ENCODE assay signal across 2 cellular contexts in the genomic region with DNA sequence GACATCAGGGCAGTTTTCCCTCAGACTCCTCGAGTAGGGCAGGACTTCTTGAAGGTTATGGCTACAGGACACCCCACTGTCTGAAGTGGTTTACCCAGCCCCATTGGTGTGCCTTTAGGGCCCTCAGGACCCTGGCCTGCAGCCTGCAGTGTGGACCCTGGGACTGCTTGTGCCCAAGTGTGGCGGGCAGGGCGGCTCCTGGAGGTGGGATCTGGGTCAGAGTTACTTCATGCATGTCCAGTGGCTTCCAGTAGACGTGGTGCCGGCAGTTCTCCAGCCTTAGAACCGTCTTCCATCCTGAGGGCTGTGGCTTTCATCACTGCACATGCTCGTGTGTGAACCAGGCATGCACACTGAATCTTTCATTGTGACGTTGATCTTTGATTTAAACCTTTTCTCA.
TF ChIP-seq lines count a peak whose summit lies in the region.

No MANE protein-coding gene starts in this region.

TF ChIP-seq in HepG2, 621 proteins besides CTCF, POLR2A, EP300 and RAD21:
- TF ChIP-seq RBM22 (optimal IDR thresholded peaks at IDR 0.05; ENCODE audit: low read length) (peak; percentile 24), CREM (IDR thresholded peaks at IDR 0.05) (no peak), CREM (CRISPR knock-in tag; IDR thresholded peaks at IDR 0.05) (no peak), SSRP1 (CRISPR knock-in tag; IDR thresholded peaks at IDR 0.05) (0 out of 2 replicates have a peak, but pooled peaks have one; percentile 47), ZNF788 (CRISPR knock-in tag; IDR thresholded peaks at IDR 0.05; ENCODE audit: borderline replicate concordance) (no peak), TBP (CRISPR knock-in tag; IDR thresholded peaks at IDR 0.05) (no peak)

TF ChIP-seq in K562, 482 proteins besides CTCF, POLR2A, EP300 and RAD21:
- peak; percentile 41; the same call in 1 of the 2 replicates for TF ChIP-seq POLR2G (IDR thresholded peaks at IDR 0.05; ENCODE audit: low read depth, low read length)
- no peak for TF ChIP-seq SMAD4 (CRISPR knock-in tag; conservative IDR thresholded peaks at IDR 0.05)
- peak; percentile 8 for TF ChIP-seq POLR2B (IDR thresholded peaks at IDR 0.05; ENCODE audit: low read depth, partially characterized antibody)
